Comparison of ENCODE assay signal across 14 cellular contexts in the genomic region with DNA sequence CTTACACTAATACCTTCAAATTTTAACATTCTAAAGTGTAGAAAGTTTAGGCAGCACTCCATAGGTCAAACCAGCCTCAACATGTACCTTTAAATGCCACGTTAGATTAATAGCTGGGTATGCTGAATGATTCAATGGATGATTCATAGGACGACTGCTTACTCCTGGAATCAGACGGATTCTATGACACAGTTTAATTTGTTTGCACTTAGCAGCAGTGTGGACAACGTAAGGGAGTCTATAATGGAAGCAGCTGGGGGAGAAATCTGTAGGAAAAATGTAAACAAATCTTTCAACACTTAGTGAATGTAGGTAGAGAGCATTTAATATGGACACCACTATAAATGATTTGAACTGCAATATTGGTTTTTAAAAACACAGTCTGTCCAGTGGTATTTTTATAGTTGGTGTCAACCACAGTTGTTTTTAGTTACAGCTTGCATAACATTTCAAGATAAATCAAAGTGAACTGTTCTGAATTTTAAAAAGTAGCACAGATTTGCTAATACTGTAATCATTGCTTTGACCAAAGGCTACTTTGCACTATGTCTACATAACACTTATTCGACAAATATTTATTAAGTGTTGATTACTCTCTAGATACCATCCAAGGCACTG.
DNase-seq lines count a peak whose midpoint lies in the region; ATAC-seq and TF ChIP-seq lines count a peak whose summit lies in the region.
"Had no signal": no experiment of that assay in that cellular context is flagged by ENCODE, and none has a peak within 500 bp of the region (broad histone marks: within the 10 kb centered on the region; RNA-seq: fewer than 3 reads in every experiment).

No MANE protein-coding gene starts in this region.

- peaks cover 14% of the 10 kb centered on the region for H3K4me1 Mint-ChIP-seq in MCF 10A (ENCODE audit: insufficient read depth, unreplicated experiment)
- H3K4me1 Mint-ChIP-seq: natural killer cell had no signal

- H3K9me3 Mint-ChIP-seq in MCF 10A (ENCODE audit: unreplicated experiment): peaks cover 8% of the 10 kb centered on the region

- H3K36me3 ChIP-seq in breast epithelium (no peaks in the 10 kb centered on the region), Panc1 (ENCODE audit: control insufficient read depth, insufficient read depth, low read length) (no peaks in the 10 kb centered on the region), fibroblast of lung (ENCODE audit: control insufficient read depth, insufficient read depth, low read length) (no peaks in the 10 kb centered on the region)
- H3K36me3 ChIP-seq: MG63 had no signal

- ATAC-seq in Panc1 (peak; percentile 98), HG03342 (IDR thresholded peaks at IDR 0.05; ENCODE audit: unreplicated experiment) (no peak)
- ATAC-seq: natural killer cell had no signal

- BruUV-seq in MCF 10A (replicated peaks; lab: Mats Ljungman, UMichigan) (no TSS peak), Panc1 (replicated peaks; lab: Mats Ljungman, UMichigan) (no TSS peak)

- TF ChIP-seq CTCF in MCF 10A (IDR thresholded peaks at IDR 0.05; ENCODE audit: unreplicated experiment) (no peak), breast epithelium (IDR thresholded peaks at IDR 0.05) (no peak), Panc1 (IDR thresholded peaks at IDR 0.05) (no peak), fibroblast of lung (conservative IDR thresholded peaks at IDR 0.05 in 1 of 2, IDR thresholded peaks at IDR 0.05 in 1 of 2; ENCODE audit: low read depth in 1 of 2, low read length in 2 of 2) (no peak)

- H3K4me1 ChIP-seq in breast epithelium: no peaks in the 10 kb centered on the region
- no peaks in the 10 kb centered on the region for H3K4me1 ChIP-seq in Panc1 (ENCODE audit: control insufficient read depth, insufficient read depth, low read length)
- H3K4me1 ChIP-seq in fibroblast of lung (ENCODE audit: control insufficient read depth, extremely low read depth, insufficient read depth, low read length): peaks cover 2% of the 10 kb centered on the region

- peak overlapping the region; percentile 90 for H3K27ac Mint-ChIP-seq in MCF 10A (ENCODE audit: low read depth, unreplicated experiment)
- H3K27ac Mint-ChIP-seq: natural killer cell had no signal

- H3K27ac ChIP-seq in breast epithelium (no peak overlapping the region), Panc1 (ENCODE audit: low read length) (no peak overlapping the region), fibroblast of lung (ENCODE audit: insufficient read depth, low read length) (no peak overlapping the region)

- POLR2A ChIA-PET in MCF 10A (lab: Yijun Ruan, JAX): interaction anchor here (0.6 to 1.2 kb wide), 3 partner anchors 96 to 495 kb away, joined by 3 to 4 read pairs (median 3); no protein-coding TSS in a partner anchor
- POLR2A ChIA-PET in Panc1 (lab: Charles Lee): no interaction called here

- H3K36me3 Mint-ChIP-seq in MCF 10A (ENCODE audit: insufficient read depth, unreplicated experiment): no peaks in the 10 kb centered on the region
- H3K36me3 Mint-ChIP-seq: natural killer cell had no signal

- intact Hi-C loops in MCF 10A (cut with micrococcal nuclease) (loop anchor here (10.0 kb wide), 1 partner anchor 130 kb away; no protein-coding TSS in a partner anchor), breast epithelium (cut with DNase I; ENCODE audit: low total_unique reads) (no loop called here), Panc1 (cut with micrococcal nuclease; ENCODE audit: unreplicated experiment) (no loop called here)

- DNase-seq in MCF 10A (ENCODE audit: unreplicated experiment) (peak; percentile 69), breast epithelium (ENCODE audit: low spot score in 2 of 2) (no peak), Panc1 (ENCODE audit: low read depth, low spot score) (peak; percentile 67), fibroblast of lung (ENCODE audit: low read depth in 2 of 2) (peak; percentile 65 to 88), inferior parietal cortex (ENCODE audit: extremely low spot score) (no peak), NCI-H82 (lab: John Stamatoyannopoulos, UW) (no peak), hypothalamus (lab: John Stamatoyannopoulos, UW) (no peak)
- DNase-seq: amniotic stem cell; islet precursor cell; MG63; natural killer cell; stimulated activated CD4-positive, alpha-beta T cell treated with anti-CD3 and anti-CD28 coated beads, Interleukin-12 subunit alpha, Interleukin-12 subunit beta, amount 100 ng/mL, for 4 hours; T-helper 9 cell had no signal

- in situ Hi-C loops in Panc1 (cut with HindIII; ENCODE audit: low pct_unique_long_range_greater_than_20kb, low sequenced_read_pairs): no loop called here

- no peaks in the 10 kb centered on the region for H3K27me3 Mint-ChIP-seq in MCF 10A (ENCODE audit: insufficient read depth, unreplicated experiment)

- H3K4me3 Mint-ChIP-seq in MCF 10A (ENCODE audit: unreplicated experiment): peak overlapping the region; percentile 13
- H3K4me3 Mint-ChIP-seq: natural killer cell had no signal

- CTCF ChIA-PET in MCF 10A (lab: Yijun Ruan, JAX): interaction anchor here (0.7 to 1.3 kb wide), 3 partner anchors 14 to 860 kb away, joined by 3 read pairs; no protein-coding TSS in a partner anchor
- CTCF ChIA-PET in Panc1 (lab: Charles Lee): no interaction called here

- H3K9ac ChIP-seq in fibroblast of lung (ENCODE audit: insufficient read depth, low read length): no peak overlapping the region

- H2AFZ ChIP-seq in fibroblast of lung (ENCODE audit: low read length): no peak overlapping the region

- no peak for TF ChIP-seq POLR2A in breast epithelium (IDR thresholded peaks at IDR 0.05)

- no peak overlapping the region for H3K4me3 ChIP-seq in breast epithelium
- no peak overlapping the region for H3K4me3 ChIP-seq in Panc1 (ENCODE audit: low read depth in 2 of 2, low read length in 2 of 2)
- no peak overlapping the region for H3K4me3 ChIP-seq in fibroblast of lung (replicated peaks in 1 of 4; ENCODE audit: control extremely low read depth in 1 of 4, insufficient read depth in 1 of 4, low read depth in 3 of 4, low read length in 4 of 4)
- H3K4me3 ChIP-seq: MG63 had no signal

- H3K27me3 ChIP-seq in breast epithelium: no peaks in the 10 kb centered on the region
- no peaks in the 10 kb centered on the region for H3K27me3 ChIP-seq in Panc1 (ENCODE audit: control insufficient read depth, insufficient read depth, low read length)
- H3K27me3 ChIP-seq in fibroblast of lung (ENCODE audit: control insufficient read depth, insufficient read depth, low read length): no peaks in the 10 kb centered on the region
- H3K27me3 ChIP-seq: MG63 had no signal

- H3K9me3 ChIP-seq in breast epithelium (no peaks in the 10 kb centered on the region), Panc1 (ENCODE audit: control insufficient read depth, insufficient read depth, low read depth, low read length) (peaks cover 7% of the 10 kb centered on the region; the same call in 1 of the 2 replicates), fibroblast of lung (ENCODE audit: control insufficient read depth, insufficient read depth, low read depth, low read length) (no peaks in the 10 kb centered on the region)
- H3K9me3 ChIP-seq: MG63 had no signal

- no peaks in the 10 kb centered on the region for H3K79me2 ChIP-seq in fibroblast of lung (ENCODE audit: control insufficient read depth, insufficient read depth, low read length)

- no peaks in the 10 kb centered on the region for H4K20me1 ChIP-seq in fibroblast of lung (ENCODE audit: control insufficient read depth, extremely low read depth, insufficient read depth, low read length)

- H3K4me2 ChIP-seq in fibroblast of lung (ENCODE audit: extremely low read depth, insufficient read depth, low read length): no peak overlapping the region

Comparison
In these comparisons a context has a peak if more than half of its experiments do, and no peak if none do; other contexts are left out.
1. DNase-seq: peak in MCF 10A (single experiment), Panc1 (single experiment) and fibroblast of lung (2 of 2); none in breast epithelium (0 of 2), inferior parietal cortex (single experiment), NCI-H82 (single experiment) and hypothalamus (0 of 51).